ENCODE assay signal across 27 cellular contexts in the genomic region with DNA sequence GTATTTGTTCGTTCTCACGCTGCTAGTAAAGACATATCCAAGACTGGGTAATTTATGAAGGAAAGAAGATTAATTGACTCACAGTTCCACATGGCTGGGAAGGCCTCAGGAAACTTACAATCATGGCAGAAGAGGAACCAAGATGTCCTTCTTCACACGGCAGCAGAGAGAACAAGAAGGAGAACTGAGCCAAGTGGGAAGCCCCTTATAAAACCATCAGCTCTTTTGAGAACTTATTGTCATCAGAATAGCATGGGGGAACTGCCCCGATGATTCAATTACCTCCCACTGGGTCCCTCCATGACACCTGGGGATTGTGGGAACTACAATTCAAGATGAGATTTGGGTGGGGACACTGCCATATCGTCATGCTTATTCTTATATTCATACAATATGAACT.
"Had no signal": no experiment of that assay in that cellular context is flagged by ENCODE, and none has a peak within 500 bp of the region (broad histone marks: within the 10 kb centered on the region; RNA-seq: fewer than 3 reads in every experiment).

No MANE protein-coding gene starts in this region.

- H3K4me1 Mint-ChIP-seq: immature natural killer cell; naive thymus-derived CD8-positive, alpha-beta T cell; neural crest cell had no signal

- H3K27ac ChIP-seq: left lung, lower lobe of right lung, right atrium auricular region, right lobe of liver, suprapubic skin, thoracic aorta, tibial artery, upper lobe of right lung had no signal

- ATAC-seq: left colon; left lung; lower lobe of right lung; naive thymus-derived CD8-positive, alpha-beta T cell; right lobe of liver; upper lobe of right lung had no signal

- H3K27ac Mint-ChIP-seq: immature natural killer cell; naive thymus-derived CD8-positive, alpha-beta T cell; nephron; progenitor cell of endocrine pancreas; stimulated activated naive CD8-positive, alpha-beta T cell treated with anti-CD3 and anti-CD28 coated beads, Interleukin-15, Interleukin-2, amounts not matched to agents 100 ng/mL and 50 ng/mL, for 24 hours had no signal

- H3K36me3 ChIP-seq: left lung, lower lobe of right lung, right atrium auricular region, right lobe of liver, suprapubic skin, thoracic aorta, tibial artery, upper lobe of right lung had no signal

- H3K27me3 Mint-ChIP-seq: progenitor cell of endocrine pancreas had no signal

- DNase-seq: hypothalamus; immature natural killer cell; kidney; left colon; left lung; lower lobe of right lung; mammary epithelial cell; mesenchymal stem cell; naive thymus-derived CD8-positive, alpha-beta T cell; nucleus accumbens; right lobe of liver; stimulated activated CD4-positive, alpha-beta T cell treated with anti-CD3 and anti-CD28 coated beads, Interleukin-1b, Interleukin-23, amount 100 ng/mL, for 48 hours; stimulated activated CD4-positive, alpha-beta T cell treated with anti-CD3 and anti-CD28 coated beads, Interleukin-2, amount 100 ng/mL, for 48 hours; stimulated activated CD4-positive, alpha-beta T cell treated with anti-CD3 and anti-CD28 coated beads, Interleukin-4, amount 100 ng/mL, for 4 hours; stimulated activated CD8-positive, alpha-beta memory T cell treated with anti-CD3 and anti-CD28 coated beads, Interleukin-4, amount 100 ng/mL, for 48 hours; stimulated activated naive CD4-positive, alpha-beta T cell; tibial artery; trophoblast cell; upper lobe of right lung had no signal

- H3K4me3 ChIP-seq: left lung, lower lobe of right lung, right atrium auricular region, right lobe of liver, smooth muscle cell, suprapubic skin, thoracic aorta, tibial artery, upper lobe of right lung had no signal

- H3K9me3 ChIP-seq: left lung, lower lobe of right lung, right atrium auricular region, right lobe of liver, suprapubic skin, thoracic aorta, tibial artery, upper lobe of right lung had no signal

- H3K4me2 ChIP-seq: smooth muscle cell had no signal

- H3K4me3 Mint-ChIP-seq: immature natural killer cell; naive thymus-derived CD8-positive, alpha-beta T cell; nephron; neural crest cell; stimulated activated naive CD8-positive, alpha-beta T cell treated with anti-CD3 and anti-CD28 coated beads, Interleukin-15, Interleukin-2, amounts not matched to agents 100 ng/mL and 50 ng/mL, for 24 hours had no signal

- H3K27me3 ChIP-seq: left lung, right atrium auricular region, right lobe of liver, suprapubic skin, tibial artery, upper lobe of right lung had no signal

- H3K4me1 ChIP-seq: left lung, lower lobe of right lung, right atrium auricular region, right lobe of liver, upper lobe of right lung had no signal

- H3K36me3 Mint-ChIP-seq: immature natural killer cell had no signal
